8 cellular contexts compared by ENCODE assay signal in the genomic region with DNA sequence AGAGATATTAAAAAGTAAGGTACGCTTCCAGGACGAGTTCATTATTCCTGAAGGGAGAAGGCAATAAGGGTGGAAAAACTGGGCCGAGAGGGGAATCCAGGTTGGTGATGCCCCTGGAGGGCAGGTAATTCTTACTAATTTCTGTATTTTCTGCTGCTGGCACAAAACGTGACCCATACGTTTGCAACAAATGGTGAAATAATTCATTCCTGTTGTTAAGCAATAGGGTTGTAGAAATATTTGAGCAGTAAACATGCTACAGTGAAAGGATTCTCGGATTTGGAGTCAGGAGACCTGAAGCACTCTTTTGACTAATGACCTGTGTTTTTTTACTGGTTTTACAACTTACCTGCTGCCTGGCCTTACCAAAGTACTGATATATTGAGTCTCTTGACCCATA. TPM values are rescaled to one million over a fixed set of nuclear protein-coding genes. Genes with fewer than 3 reads are reported as not detected.
DNase-seq lines count a peak whose midpoint lies in the region; ATAC-seq and TF ChIP-seq lines count a peak whose summit lies in the region.

No MANE protein-coding gene starts in this region.

- H3K9me3 ChIP-seq in SK-N-SH: no peaks in the 10 kb centered on the region

- TF ChIP-seq EP300 in SK-N-SH (IDR thresholded peaks at IDR 0.05; ENCODE audit: borderline replicate concordance in 1 of 2, low read depth in 1 of 2, low read length in 1 of 2): no peak

- H2AFZ ChIP-seq in SK-N-SH (ENCODE audit: low read depth): peak overlapping the region; percentile 85

- H3K27ac ChIP-seq in SK-N-SH (ENCODE audit: low read depth in 2 of 2, low read length in 1 of 2) (peak overlapping the region; percentile 84 to 89; a peak in 3 of 4 replicates), layer of hippocampus (ENCODE audit: low read depth, low read length) (peak overlapping the region; percentile 69), temporal lobe (ENCODE audit: low read depth, low read length) (peak overlapping the region; percentile 47)

- peaks cover 16 to 18% of the 10 kb centered on the region in 2 experiments; a peak in 3 of 4 replicates for H3K4me1 ChIP-seq in SK-N-SH (ENCODE audit: control insufficient read depth in 1 of 2, insufficient read depth in 2 of 2, low read depth in 1 of 2, low read length in 1 of 2)

- TF ChIP-seq RAD21 in SK-N-SH (IDR thresholded peaks at IDR 0.05; ENCODE audit: low read length): no peak

- TF ChIP-seq CTCF in SK-N-SH (IDR thresholded peaks at IDR 0.05): no peak

- H3K9ac ChIP-seq in SK-N-SH: peak overlapping the region; percentile 98

- peaks cover 30 to 34% of the 10 kb centered on the region in 2 experiments for H3K36me3 ChIP-seq in SK-N-SH (replicated peaks in 1 of 2; ENCODE audit: control insufficient read depth in 1 of 2, insufficient read depth in 2 of 2, low read length in 1 of 2)

- DNase-seq in SK-N-SH (no peak), amniotic epithelial cell (ENCODE audit: low read depth) (peak; percentile 61), NCI-H82 (lab: John Stamatoyannopoulos, UW) (no peak)

- H4K20me1 ChIP-seq in SK-N-SH (ENCODE audit: insufficient read depth): no peaks in the 10 kb centered on the region

- peak overlapping the region; percentile 96 to 99 for H3K4me3 ChIP-seq in SK-N-SH (ENCODE audit: low read depth in 2 of 2, low read length in 1 of 2)

- H3F3A ChIP-seq in SK-N-SH (replicated peaks; ENCODE audit: insufficient read depth): peaks cover 37% of the 10 kb centered on the region

- 2% methylated on average over 6 of the region's 6 CpGs for WGBS in SK-N-SH (ENCODE audit: low lambda C conversion rate)

- H3K27me3 ChIP-seq in SK-N-SH (ENCODE audit: insufficient read depth): no peaks in the 10 kb centered on the region
- H3K27me3 ChIP-seq in layer of hippocampus (ENCODE audit: control insufficient read depth, insufficient read depth, low read length): no peaks in the 10 kb centered on the region

- peak overlapping the region; percentile 92 for H3K4me2 ChIP-seq in SK-N-SH

- POLR2A ChIA-PET in SK-N-SH (lab: Yijun Ruan, JAX): no interaction called here

- H3K9me2 ChIP-seq in SK-N-SH: no peaks in the 10 kb centered on the region

- H3K79me2 ChIP-seq in SK-N-SH (ENCODE audit: insufficient read depth): peaks cover 56% of the 10 kb centered on the region

- CTCF ChIA-PET in SK-N-SH (lab: Yijun Ruan, JAX): interaction anchor here (1.6 kb wide), 1 partner anchor 57 kb away, joined by 7 read pairs; no protein-coding TSS in a partner anchor

- no peak for ATAC-seq in SK-N-SH treated with all-trans-retinoic acid at 6 μM for 48 hours
- no peak for ATAC-seq in HG02852 (IDR thresholded peaks at IDR 0.05; ENCODE audit: unreplicated experiment)
- ATAC-seq in HG02588 (IDR thresholded peaks at IDR 0.05; ENCODE audit: unreplicated experiment): no peak

TF ChIP-seq in SK-N-SH, 30 proteins besides CTCF, POLR2A, EP300 and RAD21 (continues in another document):
- TF ChIP-seq MEF2A (IDR thresholded peaks at IDR 0.05; ENCODE audit: borderline replicate concordance, low read depth) (no peak), SIN3A (IDR thresholded peaks at IDR 0.05; ENCODE audit: borderline replicate concordance, low read depth, low read length) (no peak), NRF1 (IDR thresholded peaks at IDR 0.05; ENCODE audit: low read depth, low read length) (no peak), GABPA (IDR thresholded peaks at IDR 0.05; ENCODE audit: low read depth) (no peak)
- TF ChIP-seq, protein P1, sequence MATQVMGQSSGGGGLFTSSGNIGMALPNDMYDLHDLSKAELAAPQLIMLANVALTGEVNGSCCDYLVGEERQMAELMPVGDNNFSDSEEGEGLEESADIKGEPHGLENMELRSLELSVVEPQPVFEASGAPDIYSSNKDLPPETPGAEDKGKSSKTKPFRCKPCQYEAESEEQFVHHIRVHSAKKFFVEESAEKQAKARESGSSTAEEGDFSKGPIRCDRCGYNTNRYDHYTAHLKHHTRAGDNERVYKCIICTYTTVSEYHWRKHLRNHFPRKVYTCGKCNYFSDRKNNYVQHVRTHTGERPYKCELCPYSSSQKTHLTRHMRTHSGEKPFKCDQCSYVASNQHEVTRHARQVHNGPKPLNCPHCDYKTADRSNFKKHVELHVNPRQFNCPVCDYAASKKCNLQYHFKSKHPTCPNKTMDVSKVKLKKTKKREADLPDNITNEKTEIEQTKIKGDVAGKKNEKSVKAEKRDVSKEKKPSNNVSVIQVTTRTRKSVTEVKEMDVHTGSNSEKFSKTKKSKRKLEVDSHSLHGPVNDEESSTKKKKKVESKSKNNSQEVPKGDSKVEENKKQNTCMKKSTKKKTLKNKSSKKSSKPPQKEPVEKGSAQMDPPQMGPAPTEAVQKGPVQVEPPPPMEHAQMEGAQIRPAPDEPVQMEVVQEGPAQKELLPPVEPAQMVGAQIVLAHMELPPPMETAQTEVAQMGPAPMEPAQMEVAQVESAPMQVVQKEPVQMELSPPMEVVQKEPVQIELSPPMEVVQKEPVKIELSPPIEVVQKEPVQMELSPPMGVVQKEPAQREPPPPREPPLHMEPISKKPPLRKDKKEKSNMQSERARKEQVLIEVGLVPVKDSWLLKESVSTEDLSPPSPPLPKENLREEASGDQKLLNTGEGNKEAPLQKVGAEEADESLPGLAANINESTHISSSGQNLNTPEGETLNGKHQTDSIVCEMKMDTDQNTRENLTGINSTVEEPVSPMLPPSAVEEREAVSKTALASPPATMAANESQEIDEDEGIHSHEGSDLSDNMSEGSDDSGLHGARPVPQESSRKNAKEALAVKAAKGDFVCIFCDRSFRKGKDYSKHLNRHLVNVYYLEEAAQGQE (IDR thresholded peaks at IDR 0.05; ENCODE audit: low read depth, low read length): no peak
- TF ChIP-seq, protein P2, sequence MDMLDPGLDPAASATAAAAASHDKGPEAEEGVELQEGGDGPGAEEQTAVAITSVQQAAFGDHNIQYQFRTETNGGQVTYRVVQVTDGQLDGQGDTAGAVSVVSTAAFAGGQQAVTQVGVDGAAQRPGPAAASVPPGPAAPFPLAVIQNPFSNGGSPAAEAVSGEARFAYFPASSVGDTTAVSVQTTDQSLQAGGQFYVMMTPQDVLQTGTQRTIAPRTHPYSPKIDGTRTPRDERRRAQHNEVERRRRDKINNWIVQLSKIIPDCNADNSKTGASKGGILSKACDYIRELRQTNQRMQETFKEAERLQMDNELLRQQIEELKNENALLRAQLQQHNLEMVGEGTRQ (IDR thresholded peaks at IDR 0.05; ENCODE audit: borderline replicate concordance, low read depth, low read length): no peak

TF ChIP-seq in SK-N-SH treated with all-trans-retinoic acid at 6 μM for 48 hours, 23 proteins besides CTCF, POLR2A, EP300 and RAD21:
- no peak for TF ChIP-seq ISL1 (CRISPR knock-in tag; IDR thresholded peaks at IDR 0.05)
- TF ChIP-seq, protein P3, sequence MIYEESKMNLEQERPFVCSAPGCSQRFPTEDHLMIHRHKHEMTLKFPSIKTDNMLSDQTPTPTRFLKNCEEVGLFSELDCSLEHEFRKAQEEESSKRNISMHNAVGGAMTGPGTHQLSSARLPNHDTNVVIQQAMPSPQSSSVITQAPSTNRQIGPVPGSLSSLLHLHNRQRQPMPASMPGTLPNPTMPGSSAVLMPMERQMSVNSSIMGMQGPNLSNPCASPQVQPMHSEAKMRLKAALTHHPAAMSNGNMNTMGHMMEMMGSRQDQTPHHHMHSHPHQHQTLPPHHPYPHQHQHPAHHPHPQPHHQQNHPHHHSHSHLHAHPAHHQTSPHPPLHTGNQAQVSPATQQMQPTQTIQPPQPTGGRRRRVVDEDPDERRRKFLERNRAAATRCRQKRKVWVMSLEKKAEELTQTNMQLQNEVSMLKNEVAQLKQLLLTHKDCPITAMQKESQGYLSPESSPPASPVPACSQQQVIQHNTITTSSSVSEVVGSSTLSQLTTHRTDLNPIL (CRISPR knock-in tag; IDR thresholded peaks at IDR 0.05; ENCODE audit: low read depth): no peak

RNA-seq across cellular contexts. Expression of gene ANKRD42, which starts 0.7 kb away (rescaled TPM):
- 13.3 and 14.6 TPM in 2 replicates for polyA plus RNA-seq in SK-N-SH (2012; rRNA removed)
- 14.4 and 16.5 TPM in 2 replicates for polyA plus RNA-seq in SK-N-SH (2012; cell fraction: cytosol; rRNA removed)
- polyA plus RNA-seq in SK-N-SH (2012; cell fraction: nucleus; rRNA removed): 10.0 and 14.9 TPM in 2 replicates
- total RNA-seq in temporal lobe: 7.4 TPM

RNA-seq across cellular contexts. Expression of gene PCF11, which starts 35.9 kb away (rescaled TPM):
- polyA plus RNA-seq in SK-N-SH (2012; rRNA removed): 22.4 and 35.3 TPM in 2 replicates
- 16.5 and 17.5 TPM in 2 replicates for polyA plus RNA-seq in SK-N-SH (2012; cell fraction: cytosol; rRNA removed)
- 112 and 139 TPM in 2 replicates for polyA plus RNA-seq in SK-N-SH (2012; cell fraction: nucleus; rRNA removed)
- total RNA-seq in temporal lobe: 45.7 TPM
